ENCODE assay signal across 29 cellular contexts in the genomic region with DNA sequence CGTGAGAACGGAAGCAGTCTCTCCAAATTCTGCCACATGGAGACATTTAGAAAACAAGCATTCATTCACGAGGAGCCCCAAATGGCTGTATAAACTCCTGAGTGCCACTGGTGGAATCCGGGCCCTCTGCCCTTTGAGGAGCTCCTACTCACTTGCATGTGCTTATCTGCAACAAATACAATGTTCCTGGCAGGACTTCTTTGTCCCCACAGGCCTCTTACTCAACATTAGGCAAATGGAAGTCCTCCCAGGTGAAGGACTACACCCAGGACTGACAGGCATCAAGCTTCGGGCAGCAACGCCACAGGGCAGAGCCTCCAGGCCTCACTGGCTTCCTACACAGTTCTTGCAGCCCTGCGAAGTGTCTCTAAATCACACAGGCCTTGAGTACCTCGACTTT.
"Had no signal": no experiment of that assay in that cellular context is flagged by ENCODE, and none has a peak within 500 bp of the region (broad histone marks: within the 10 kb centered on the region; RNA-seq: fewer than 3 reads in every experiment).

No MANE protein-coding gene starts in this region.

- H3K4me3 Mint-ChIP-seq: activated CD4-positive, alpha-beta memory T cell treated with anti-CD3 and anti-CD28 coated beads for 36 hours; activated CD4-positive, alpha-beta T cell treated with anti-CD3 and anti-CD28 coated beads, Interleukin-2, amount 10 ng/mL, durations not matched to agents 24 days and 14 days; activated naive CD4-positive, alpha-beta T cell treated with anti-CD3 and anti-CD28 coated beads for 36 hours; activated naive CD8-positive, alpha-beta T cell treated with anti-CD3 and anti-CD28 coated beads, Interleukin-2, amount 10 ng/mL, durations not matched to agents 7 days and 5 days; activated T-helper 1 cell treated with anti-CD3 and anti-CD28 coated beads, Interleukin-12 subunit alpha, Interleukin-12 subunit beta, Interleukin-2, Interleukin-4 antibody, amounts not matched to agents 30 ng/mL and 10 ng/mL and 1 ng/mL, durations not matched to agents 14 hours and 24 hours and 36 hours; natural killer cell; stimulated activated naive B cell treated with anti-CD40 and anti-IgM and Interleukin-4, amounts not matched to agents 10 μg/mL and 1 μg/mL and 100 μg/mL, for 72 hours; T-helper 17 cell had no signal

- H2AFZ ChIP-seq: hepatocyte had no signal

- H3K27me3 ChIP-seq: esophagus muscularis mucosa, hepatocyte, transverse colon, vagina had no signal

- H3K4me1 Mint-ChIP-seq: T-helper 17 cell had no signal

- H3K4me1 ChIP-seq: foreskin keratinocyte had no signal

- H3K4me3 ChIP-seq: esophagus muscularis mucosa, hepatocyte, lung, smooth muscle cell, transverse colon, vagina had no signal

- ATAC-seq: foreskin keratinocyte; natural killer cell; SK-N-SH treated with all-trans-retinoic acid at 6 μM for 48 hours; stimulated activated naive B cell treated with anti-CD40 and anti-IgM and Interleukin-4, amounts not matched to agents 10 μg/mL and 1 μg/mL and 100 μg/mL, for 72 hours; T-helper 17 cell had no signal

- H3K27ac Mint-ChIP-seq: activated CD4-positive, alpha-beta memory T cell treated with anti-CD3 and anti-CD28 coated beads for 36 hours; activated CD4-positive, alpha-beta T cell treated with anti-CD3 and anti-CD28 coated beads, Interleukin-2, amount 10 ng/mL, durations not matched to agents 24 days and 14 days; activated naive CD4-positive, alpha-beta T cell treated with anti-CD3 and anti-CD28 coated beads for 36 hours; activated naive CD8-positive, alpha-beta T cell treated with anti-CD3 and anti-CD28 coated beads, Interleukin-2, amount 10 ng/mL, durations not matched to agents 7 days and 5 days; activated T-helper 1 cell treated with anti-CD3 and anti-CD28 coated beads, Interleukin-12 subunit alpha, Interleukin-12 subunit beta, Interleukin-2, Interleukin-4 antibody, amounts not matched to agents 30 ng/mL and 10 ng/mL and 1 ng/mL, durations not matched to agents 14 hours and 24 hours and 36 hours; natural killer cell; stimulated activated naive B cell treated with anti-CD40 and anti-IgM and Interleukin-4, amounts not matched to agents 10 μg/mL and 1 μg/mL and 100 μg/mL, for 72 hours; T-helper 17 cell had no signal

- H3K36me3 Mint-ChIP-seq: activated CD4-positive, alpha-beta memory T cell treated with anti-CD3 and anti-CD28 coated beads for 36 hours; activated naive CD8-positive, alpha-beta T cell treated with anti-CD3 and anti-CD28 coated beads, Interleukin-2, amount 10 ng/mL, durations not matched to agents 7 days and 5 days; natural killer cell; stimulated activated naive B cell treated with anti-CD40 and anti-IgM and Interleukin-4, amounts not matched to agents 10 μg/mL and 1 μg/mL and 100 μg/mL, for 72 hours had no signal

- H3K36me3 ChIP-seq: esophagus muscularis mucosa, transverse colon, vagina had no signal

- H3K27ac ChIP-seq: esophagus muscularis mucosa, foreskin keratinocyte, hepatocyte, transverse colon, vagina had no signal

- H3K4me2 ChIP-seq: hepatocyte, smooth muscle cell had no signal

- H3K79me2 ChIP-seq: hepatocyte had no signal

- H3K9me3 Mint-ChIP-seq: activated CD4-positive, alpha-beta memory T cell treated with anti-CD3 and anti-CD28 coated beads for 36 hours; activated CD4-positive, alpha-beta T cell treated with anti-CD3 and anti-CD28 coated beads, Interleukin-2, amount 10 ng/mL, durations not matched to agents 24 days and 14 days; activated naive CD4-positive, alpha-beta T cell treated with anti-CD3 and anti-CD28 coated beads for 36 hours; activated naive CD8-positive, alpha-beta T cell treated with anti-CD3 and anti-CD28 coated beads, Interleukin-2, amount 10 ng/mL, durations not matched to agents 7 days and 5 days; activated T-helper 1 cell treated with anti-CD3 and anti-CD28 coated beads, Interleukin-12 subunit alpha, Interleukin-12 subunit beta, Interleukin-2, Interleukin-4 antibody, amounts not matched to agents 30 ng/mL and 10 ng/mL and 1 ng/mL, durations not matched to agents 14 hours and 24 hours and 36 hours; natural killer cell; stimulated activated naive B cell treated with anti-CD40 and anti-IgM and Interleukin-4, amounts not matched to agents 10 μg/mL and 1 μg/mL and 100 μg/mL, for 72 hours had no signal

- H3K9me3 ChIP-seq: esophagus muscularis mucosa, transverse colon, vagina had no signal

- DNase-seq: activated CD4-positive, alpha-beta memory T cell treated with anti-CD3 and anti-CD28 coated beads for 36 hours; activated CD4-positive, alpha-beta T cell treated with anti-CD3 and anti-CD28 coated beads, Interleukin-2, amount 10 ng/mL, durations not matched to agents 24 days and 14 days; activated CD4-positive, CD25-positive, alpha-beta regulatory T cell treated with anti-CD3 and anti-CD28 coated beads, Interleukin-2, amount 50 U/mL, for 72 hours; activated CD8-positive, alpha-beta memory T cell treated with anti-CD3 and anti-CD28 coated beads, Interleukin-2, amount 50 U/mL, for 4 hours; activated effector memory CD4-positive, alpha-beta T cell treated with anti-CD3 and anti-CD28 coated beads, Interleukin-2, amount 50 U/mL, for 16 hours; activated naive CD4-positive, alpha-beta T cell treated with anti-CD3 and anti-CD28 coated beads for 36 hours; activated naive CD8-positive, alpha-beta T cell treated with anti-CD3 and anti-CD28 coated beads, Interleukin-2, amount 10 ng/mL, durations not matched to agents 7 days and 5 days; activated T-cell treated with anti-CD3 and anti-CD28 coated beads, Interleukin-2, amount 50 U/mL, for 1 hour; central memory CD4-positive, alpha-beta T cell; dermis blood vessel endothelial cell; effector CD4-positive, alpha-beta T cell; foreskin keratinocyte; islet precursor cell; mesendoderm; natural killer cell; stimulated activated CD4-positive, alpha-beta T cell treated with anti-CD3 and anti-CD28 coated beads, Interleukin-1b, Interleukin-23, amount 100 ng/mL, for 48 hours; stimulated activated CD4-positive, alpha-beta T cell treated with anti-CD3 and anti-CD28 coated beads, Interleukin-4, amount 100 ng/mL, for 4 hours; stimulated activated CD8-positive, alpha-beta memory T cell treated with anti-CD3 and anti-CD28 coated beads, Interleukin-4, amount 100 ng/mL, for 48 hours; stimulated activated naive B cell treated with anti-CD40 and anti-IgM and Interleukin-4, amounts not matched to agents 10 μg/mL and 1 μg/mL and 100 μg/mL, for 72 hours; T-helper 17 cell; T1000; transverse colon had no signal
